ENCODE assay signal across 1 cellular context in the genomic region with DNA sequence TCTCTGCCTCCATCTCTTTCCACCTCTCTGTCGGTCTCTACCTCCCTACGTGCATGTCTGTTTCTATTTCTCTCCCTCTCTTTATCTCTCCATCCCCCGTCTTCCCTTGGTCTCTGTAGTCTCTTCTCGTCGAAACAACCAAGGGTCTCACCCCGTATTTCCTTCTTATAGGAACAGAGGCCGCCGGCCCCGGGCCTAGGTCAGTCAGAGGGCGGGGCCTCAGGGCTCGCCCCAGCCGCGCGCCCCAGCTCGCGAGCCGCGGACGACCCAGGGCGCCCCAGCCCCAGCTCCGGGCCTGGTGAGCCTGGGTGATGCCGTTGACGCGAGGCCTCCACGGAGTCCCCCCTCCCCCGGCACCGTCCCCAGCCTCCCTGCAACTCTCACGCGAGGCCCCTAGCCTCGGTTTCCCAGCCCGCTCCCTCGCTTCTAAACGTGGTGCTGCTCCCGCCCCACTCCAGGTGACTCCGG.
TF ChIP-seq lines count a peak whose summit lies in the region.

No MANE protein-coding gene starts in this region.

TF ChIP-seq in SK-N-SH, 30 proteins besides CTCF, POLR2A, EP300 and RAD21 (continued from another document):
- TF ChIP-seq RCOR1 (IDR thresholded peaks at IDR 0.05; ENCODE audit: low read length) (no peak), NFIC (IDR thresholded peaks at IDR 0.05; ENCODE audit: borderline replicate concordance) (no peak), EZH2phosphoT487 (IDR thresholded peaks at IDR 0.05; ENCODE audit: borderline replicate concordance, low read depth) (no peak)
- TF ChIP-seq, protein P1, sequence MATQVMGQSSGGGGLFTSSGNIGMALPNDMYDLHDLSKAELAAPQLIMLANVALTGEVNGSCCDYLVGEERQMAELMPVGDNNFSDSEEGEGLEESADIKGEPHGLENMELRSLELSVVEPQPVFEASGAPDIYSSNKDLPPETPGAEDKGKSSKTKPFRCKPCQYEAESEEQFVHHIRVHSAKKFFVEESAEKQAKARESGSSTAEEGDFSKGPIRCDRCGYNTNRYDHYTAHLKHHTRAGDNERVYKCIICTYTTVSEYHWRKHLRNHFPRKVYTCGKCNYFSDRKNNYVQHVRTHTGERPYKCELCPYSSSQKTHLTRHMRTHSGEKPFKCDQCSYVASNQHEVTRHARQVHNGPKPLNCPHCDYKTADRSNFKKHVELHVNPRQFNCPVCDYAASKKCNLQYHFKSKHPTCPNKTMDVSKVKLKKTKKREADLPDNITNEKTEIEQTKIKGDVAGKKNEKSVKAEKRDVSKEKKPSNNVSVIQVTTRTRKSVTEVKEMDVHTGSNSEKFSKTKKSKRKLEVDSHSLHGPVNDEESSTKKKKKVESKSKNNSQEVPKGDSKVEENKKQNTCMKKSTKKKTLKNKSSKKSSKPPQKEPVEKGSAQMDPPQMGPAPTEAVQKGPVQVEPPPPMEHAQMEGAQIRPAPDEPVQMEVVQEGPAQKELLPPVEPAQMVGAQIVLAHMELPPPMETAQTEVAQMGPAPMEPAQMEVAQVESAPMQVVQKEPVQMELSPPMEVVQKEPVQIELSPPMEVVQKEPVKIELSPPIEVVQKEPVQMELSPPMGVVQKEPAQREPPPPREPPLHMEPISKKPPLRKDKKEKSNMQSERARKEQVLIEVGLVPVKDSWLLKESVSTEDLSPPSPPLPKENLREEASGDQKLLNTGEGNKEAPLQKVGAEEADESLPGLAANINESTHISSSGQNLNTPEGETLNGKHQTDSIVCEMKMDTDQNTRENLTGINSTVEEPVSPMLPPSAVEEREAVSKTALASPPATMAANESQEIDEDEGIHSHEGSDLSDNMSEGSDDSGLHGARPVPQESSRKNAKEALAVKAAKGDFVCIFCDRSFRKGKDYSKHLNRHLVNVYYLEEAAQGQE (IDR thresholded peaks at IDR 0.05; ENCODE audit: low read depth, low read length): no peak
TF ChIP-seq in SK-N-SH: peak in this region for 0.
